ENCODE assay signal across 10 cellular contexts in the genomic region with DNA sequence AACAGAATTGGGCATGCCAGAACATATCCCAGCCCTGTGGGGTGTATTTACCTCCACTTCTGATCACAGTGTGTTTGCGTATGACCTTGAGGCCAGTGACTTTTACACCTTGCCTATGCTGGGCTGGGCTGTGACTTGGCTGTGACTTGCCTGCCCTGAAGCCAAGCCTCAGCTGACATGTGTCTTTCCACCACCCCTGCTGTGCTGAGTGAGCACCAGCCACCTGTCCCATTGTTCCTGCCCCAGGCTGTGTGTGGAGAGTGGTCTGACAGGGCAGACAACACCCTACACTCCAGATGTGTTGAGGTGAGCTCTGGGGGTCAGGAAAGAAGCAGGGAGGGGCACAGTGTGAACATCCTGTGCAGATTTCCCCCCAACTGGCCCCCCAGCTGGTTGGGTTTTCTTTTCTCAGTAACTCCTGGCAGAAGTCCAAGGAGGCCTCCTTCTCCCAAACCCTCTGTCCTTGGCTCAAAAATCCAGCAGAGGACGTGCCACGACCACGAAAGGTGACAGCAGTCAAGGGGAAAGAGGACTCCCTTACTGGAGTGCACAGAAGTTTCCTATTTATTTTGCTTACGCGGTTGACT. TPM values are rescaled to one million over a fixed set of nuclear protein-coding genes. Genes with fewer than 3 reads are reported as not detected.
DNase-seq lines count a peak whose midpoint lies in the region; ATAC-seq and TF ChIP-seq lines count a peak whose summit lies in the region.
"Had no signal": no experiment of that assay in that cellular context is flagged by ENCODE, and none has a peak within 500 bp of the region (broad histone marks: within the 10 kb centered on the region; RNA-seq: fewer than 3 reads in every experiment).

No MANE protein-coding gene starts in this region.

- ATAC-seq in GM21390 (IDR thresholded peaks at IDR 0.05; ENCODE audit: unreplicated experiment) (no peak), GM21360 (IDR thresholded peaks at IDR 0.05; ENCODE audit: unreplicated experiment) (no peak)
- no peak for ATAC-seq in effector memory CD8-positive, alpha-beta T cell (replicated peaks)

- H3K4me1 ChIP-seq in liver (ENCODE audit: control insufficient read depth in 4 of 4, insufficient read depth in 4 of 4, low read length in 3 of 4), result peaks cover 10 to 56% (median 51%) of the 10 kb centered on the region in 4 donors

- no peak overlapping the region for H3K4me3 Mint-ChIP-seq in effector memory CD8-positive, alpha-beta T cell

- no peaks in the 10 kb centered on the region for H3K27me3 ChIP-seq in liver (ENCODE audit: control insufficient read depth in 4 of 4, insufficient read depth in 4 of 4, low read length in 3 of 4)
- H3K27me3 ChIP-seq: tibial nerve had no signal

- TF ChIP-seq RAD21 in liver (IDR thresholded peaks at IDR 0.05), result peak; percentile 76 to 82

- H3K4me1 Mint-ChIP-seq in effector memory CD8-positive, alpha-beta T cell (ENCODE audit: low read depth in 2 of 2), result no peaks in the 10 kb centered on the region

- peak; percentile 44 for TF ChIP-seq CTCF in liver (IDR thresholded peaks at IDR 0.05; ENCODE audit: low read depth, low read length, missing input control)

- H3K27me3 Mint-ChIP-seq in effector memory CD8-positive, alpha-beta T cell, result peaks cover 22 to 65% of the 10 kb centered on the region in 2 donors

- no peak overlapping the region for H3K4me3 ChIP-seq in liver (ENCODE audit: low read depth in 1 of 3, low read length in 3 of 3)
- H3K4me3 ChIP-seq: tibial nerve had no signal

- no peak overlapping the region for H3K27ac Mint-ChIP-seq in effector memory CD8-positive, alpha-beta T cell
- H3K27ac Mint-ChIP-seq: IgD-negative memory B cell had no signal

- H3K36me3 Mint-ChIP-seq in effector memory CD8-positive, alpha-beta T cell (ENCODE audit: insufficient read depth), result no peaks in the 10 kb centered on the region

- no peaks in the 10 kb centered on the region for H3K9me3 ChIP-seq in liver (ENCODE audit: control insufficient read depth in 4 of 4, low read length in 3 of 4)
- H3K9me3 ChIP-seq: tibial nerve had no signal

- H3K36me3 ChIP-seq in liver (ENCODE audit: control insufficient read depth in 4 of 4, insufficient read depth in 3 of 4, low read depth in 1 of 4, low read length in 3 of 4), result no peaks in the 10 kb centered on the region
- H3K36me3 ChIP-seq: tibial nerve had no signal

- no peaks in the 10 kb centered on the region for H3K9me3 Mint-ChIP-seq in effector memory CD8-positive, alpha-beta T cell
- H3K9me3 Mint-ChIP-seq: IgD-negative memory B cell had no signal

- peak; percentile 80 for DNase-seq in EH (ENCODE audit: low read depth)
- peak; percentile 69 for DNase-seq in NCI-H1092 treated with DMSO at 0.1 percent for 48 hours (lab: John Stamatoyannopoulos, UW)
- DNase-seq in amniotic epithelial cell (ENCODE audit: low read depth), result peak; percentile 21
- no peak for DNase-seq in effector memory CD8-positive, alpha-beta T cell
- DNase-seq in SW480 (ENCODE audit: low spot score), result no peak

- WGBS in liver, result 26% methylated on average over 6 of the region's 6 CpGs

- no peak overlapping the region for H3K9ac ChIP-seq in liver (ENCODE audit: low read depth in 1 of 2, low read length in 2 of 2)

- H3K27ac ChIP-seq in liver (ENCODE audit: low read depth in 1 of 2, low read length in 2 of 2), result peak overlapping the region; percentile 71 to 87
- H3K27ac ChIP-seq: tibial nerve had no signal

TF ChIP-seq in liver, 16 proteins besides CTCF, POLR2A, EP300 and RAD21:
- TF ChIP-seq EGR1 (IDR thresholded peaks at IDR 0.05; ENCODE audit: low read depth in 2 of 2), result peak in 1 of 2 donors; percentile 68
- TF ChIP-seq HNF4A (conservative IDR thresholded peaks at IDR 0.05), result peak; percentile 68 to 84
- TF ChIP-seq GABPA (IDR thresholded peaks at IDR 0.05 in 1 of 2, conservative IDR thresholded peaks at IDR 0.05 in 1 of 2), result no peak
- TF ChIP-seq, protein P1, sequence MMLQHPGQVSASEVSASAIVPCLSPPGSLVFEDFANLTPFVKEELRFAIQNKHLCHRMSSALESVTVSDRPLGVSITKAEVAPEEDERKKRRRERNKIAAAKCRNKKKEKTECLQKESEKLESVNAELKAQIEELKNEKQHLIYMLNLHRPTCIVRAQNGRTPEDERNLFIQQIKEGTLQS (IDR thresholded peaks at IDR 0.05), result no peak
- TF ChIP-seq, protein P2, sequence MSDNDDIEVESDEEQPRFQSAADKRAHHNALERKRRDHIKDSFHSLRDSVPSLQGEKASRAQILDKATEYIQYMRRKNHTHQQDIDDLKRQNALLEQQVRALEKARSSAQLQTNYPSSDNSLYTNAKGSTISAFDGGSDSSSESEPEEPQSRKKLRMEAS (IDR thresholded peaks at IDR 0.05), result peak; percentile 91
- TF ChIP-seq HNF4G (IDR thresholded peaks at IDR 0.05), result no peak
- peak; percentile 90 for TF ChIP-seq SP1 (IDR thresholded peaks at IDR 0.05)
- TF ChIP-seq, protein P3, sequence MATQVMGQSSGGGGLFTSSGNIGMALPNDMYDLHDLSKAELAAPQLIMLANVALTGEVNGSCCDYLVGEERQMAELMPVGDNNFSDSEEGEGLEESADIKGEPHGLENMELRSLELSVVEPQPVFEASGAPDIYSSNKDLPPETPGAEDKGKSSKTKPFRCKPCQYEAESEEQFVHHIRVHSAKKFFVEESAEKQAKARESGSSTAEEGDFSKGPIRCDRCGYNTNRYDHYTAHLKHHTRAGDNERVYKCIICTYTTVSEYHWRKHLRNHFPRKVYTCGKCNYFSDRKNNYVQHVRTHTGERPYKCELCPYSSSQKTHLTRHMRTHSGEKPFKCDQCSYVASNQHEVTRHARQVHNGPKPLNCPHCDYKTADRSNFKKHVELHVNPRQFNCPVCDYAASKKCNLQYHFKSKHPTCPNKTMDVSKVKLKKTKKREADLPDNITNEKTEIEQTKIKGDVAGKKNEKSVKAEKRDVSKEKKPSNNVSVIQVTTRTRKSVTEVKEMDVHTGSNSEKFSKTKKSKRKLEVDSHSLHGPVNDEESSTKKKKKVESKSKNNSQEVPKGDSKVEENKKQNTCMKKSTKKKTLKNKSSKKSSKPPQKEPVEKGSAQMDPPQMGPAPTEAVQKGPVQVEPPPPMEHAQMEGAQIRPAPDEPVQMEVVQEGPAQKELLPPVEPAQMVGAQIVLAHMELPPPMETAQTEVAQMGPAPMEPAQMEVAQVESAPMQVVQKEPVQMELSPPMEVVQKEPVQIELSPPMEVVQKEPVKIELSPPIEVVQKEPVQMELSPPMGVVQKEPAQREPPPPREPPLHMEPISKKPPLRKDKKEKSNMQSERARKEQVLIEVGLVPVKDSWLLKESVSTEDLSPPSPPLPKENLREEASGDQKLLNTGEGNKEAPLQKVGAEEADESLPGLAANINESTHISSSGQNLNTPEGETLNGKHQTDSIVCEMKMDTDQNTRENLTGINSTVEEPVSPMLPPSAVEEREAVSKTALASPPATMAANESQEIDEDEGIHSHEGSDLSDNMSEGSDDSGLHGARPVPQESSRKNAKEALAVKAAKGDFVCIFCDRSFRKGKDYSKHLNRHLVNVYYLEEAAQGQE (IDR thresholded peaks at IDR 0.05), result peak; percentile 22
- TF ChIP-seq, protein P4, sequence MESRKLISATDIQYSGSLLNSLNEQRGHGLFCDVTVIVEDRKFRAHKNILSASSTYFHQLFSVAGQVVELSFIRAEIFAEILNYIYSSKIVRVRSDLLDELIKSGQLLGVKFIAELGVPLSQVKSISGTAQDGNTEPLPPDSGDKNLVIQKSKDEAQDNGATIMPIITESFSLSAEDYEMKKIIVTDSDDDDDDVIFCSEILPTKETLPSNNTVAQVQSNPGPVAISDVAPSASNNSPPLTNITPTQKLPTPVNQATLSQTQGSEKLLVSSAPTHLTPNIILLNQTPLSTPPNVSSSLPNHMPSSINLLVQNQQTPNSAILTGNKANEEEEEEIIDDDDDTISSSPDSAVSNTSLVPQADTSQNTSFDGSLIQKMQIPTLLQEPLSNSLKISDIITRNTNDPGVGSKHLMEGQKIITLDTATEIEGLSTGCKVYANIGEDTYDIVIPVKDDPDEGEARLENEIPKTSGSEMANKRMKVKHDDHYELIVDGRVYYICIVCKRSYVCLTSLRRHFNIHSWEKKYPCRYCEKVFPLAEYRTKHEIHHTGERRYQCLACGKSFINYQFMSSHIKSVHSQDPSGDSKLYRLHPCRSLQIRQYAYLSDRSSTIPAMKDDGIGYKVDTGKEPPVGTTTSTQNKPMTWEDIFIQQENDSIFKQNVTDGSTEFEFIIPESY (IDR thresholded peaks at IDR 0.05), result peak; percentile 62
- TF ChIP-seq FOXA1 (IDR thresholded peaks at IDR 0.05), result peak; percentile 55
- TF ChIP-seq FOXA2 (IDR thresholded peaks at IDR 0.05), result peak; percentile 73
- no peak for TF ChIP-seq TAF1 (conservative IDR thresholded peaks at IDR 0.05)
- TF ChIP-seq RXRA (IDR thresholded peaks at IDR 0.05), result peak; percentile 99
- no peak for TF ChIP-seq NR2F2 (IDR thresholded peaks at IDR 0.05)
- no peak for TF ChIP-seq JUND (IDR thresholded peaks at IDR 0.05)
- TF ChIP-seq YY1 (IDR thresholded peaks at IDR 0.05), result peak; percentile 77

RNA-seq across cellular contexts. Expression of a gene that starts 5.1 kb away (rescaled TPM):
- total RNA-seq in liver, result 100 to 1,000 TPM in 1 of 2 donors, 10 to 100 TPM in 1; 44.4 to 153 TPM
- 100 to 1,000 TPM in 1 of 2 donors, 10 to 100 TPM in 1; 73.5 to 158 TPM for polyA plus RNA-seq in liver

Comparison
In these comparisons a context has a peak if more than half of its experiments do, and no peak if none do; other contexts are left out.
1. DNase-seq: peak in EH (single experiment), NCI-H1092 treated with DMSO at 0.1 percent for 48 hours (single experiment) and amniotic epithelial cell (single experiment); none in effector memory CD8-positive, alpha-beta T cell (0 of 3) and SW480 (single experiment).